10 cellular contexts compared by ENCODE assay signal in genomic region chr10:29619273-29619672, GRCh38. TPM values are rescaled to one million over a fixed set of nuclear protein-coding genes. Genes with fewer than 3 reads are reported as not detected.
DNase-seq lines count a peak whose midpoint lies in the region; ATAC-seq and TF ChIP-seq lines count a peak whose summit lies in the region.
"Had no signal": no experiment of that assay in that cellular context is flagged by ENCODE, and none has a peak within 500 bp of the region (broad histone marks: within the 10 kb centered on the region; RNA-seq: fewer than 3 reads in every experiment).

No MANE protein-coding gene starts in this region.

- peaks cover 0 to 12% (median 0%) of the 10 kb centered on the region in 11 experiments; a peak in 2 of 22 replicates for H4K20me1 ChIP-seq in BLaER1 treated with 17β-estradiol and CSF1 and Interleukin-3, amounts not matched to agents 10 nM and 100 nM
- H4K20me1 ChIP-seq in PC-9 (ENCODE audit: insufficient read depth): no peaks in the 10 kb centered on the region
- peaks cover 5% of the 10 kb centered on the region for H4K20me1 ChIP-seq in osteoblast (ENCODE audit: insufficient read depth, low read length)

- no peak overlapping the region for H3K4me3 ChIP-seq in BLaER1 treated with 17β-estradiol and CSF1 and Interleukin-3, amounts not matched to agents 10 nM and 100 nM
- H3K4me3 ChIP-seq in PC-9 (peak overlapping the region; percentile 35; the same call in 1 of the 2 replicates), fibroblast of the aortic adventitia (ENCODE audit: low read depth, low read length) (no peak overlapping the region), osteoblast (ENCODE audit: insufficient read depth, low read length) (no peak overlapping the region)

- H3K36me3 ChIP-seq in BLaER1 treated with 17β-estradiol and CSF1 and Interleukin-3, amounts not matched to agents 10 nM and 100 nM: no peaks in the 10 kb centered on the region
- H3K36me3 ChIP-seq in PC-9 (ENCODE audit: low read depth) (no peaks in the 10 kb centered on the region), osteoblast (ENCODE audit: insufficient read depth, low read length) (no peaks in the 10 kb centered on the region)

- no TSS peak for BruUV-seq in PC-9 (replicated peaks; lab: Mats Ljungman, UMichigan)

- peak overlapping the region in 1 of 11 experiments; percentile 45; a peak in 1 of 22 replicates for H3K9ac ChIP-seq in BLaER1 treated with 17β-estradiol and CSF1 and Interleukin-3, amounts not matched to agents 10 nM and 100 nM

- POLR2A ChIA-PET in PC-9 (lab: Charles Lee; ENCODE audit: unreplicated experiment): interaction anchor here (0.6 to 0.7 kb wide), 3 partner anchors 10 to 165 kb away, joined by 3 to 18 read pairs (median 6); no protein-coding TSS in a partner anchor

- H3K9me3 ChIP-seq in BLaER1 treated with 17β-estradiol and CSF1 and Interleukin-3, amounts not matched to agents 10 nM and 100 nM (replicated peaks in 1 of 11): peaks cover 0 to 15% (median 5%) of the 10 kb centered on the region in 11 experiments; a peak in 4 of 22 replicates
- no peaks in the 10 kb centered on the region for H3K9me3 ChIP-seq in PC-9 (ENCODE audit: insufficient read depth, low read depth)
- H3K9me3 ChIP-seq in osteoblast (ENCODE audit: low read depth, low read length): no peaks in the 10 kb centered on the region

- no peaks in the 10 kb centered on the region for H3K27me3 ChIP-seq in BLaER1 treated with 17β-estradiol and CSF1 and Interleukin-3, amounts not matched to agents 10 nM and 100 nM
- H3K27me3 ChIP-seq in PC-9 (ENCODE audit: insufficient read depth, low read depth) (no peaks in the 10 kb centered on the region), osteoblast (ENCODE audit: insufficient read depth, low read length) (no peaks in the 10 kb centered on the region)

- no peak for ATAC-seq in GM19397 (IDR thresholded peaks at IDR 0.05; ENCODE audit: unreplicated experiment)
- no peak for ATAC-seq in HG02973 (IDR thresholded peaks at IDR 0.05; ENCODE audit: unreplicated experiment)

- peaks cover 20% of the 10 kb centered on the region; the same call in 1 of the 2 replicates for H3F3A ChIP-seq in PC-9 (ENCODE audit: insufficient read depth, low read depth)

- no peak for TF ChIP-seq CTCF in PC-9 (conservative IDR thresholded peaks at IDR 0.05)
- no peak for TF ChIP-seq CTCF in fibroblast of the aortic adventitia (IDR thresholded peaks at IDR 0.05; ENCODE audit: insufficient read depth, low read length)
- TF ChIP-seq CTCF in osteoblast (IDR thresholded peaks at IDR 0.05; ENCODE audit: extremely low read depth, low read depth, low read length): no peak

- H3K79me2 ChIP-seq in PC-9 (ENCODE audit: low read depth) (peaks cover 86% of the 10 kb centered on the region), osteoblast (ENCODE audit: insufficient read depth, low read length) (peaks cover 69% of the 10 kb centered on the region)

- H3K9me2 ChIP-seq in PC-9 (ENCODE audit: insufficient read depth): no peaks in the 10 kb centered on the region

- H2AFZ ChIP-seq in PC-9 (no peak overlapping the region), osteoblast (ENCODE audit: low read length) (no peak overlapping the region)

- intact Hi-C loops in PC-9 (cut with micrococcal nuclease; ENCODE audit: unreplicated experiment): no loop called here

- H3K4me2 ChIP-seq in BLaER1 treated with 17β-estradiol and CSF1 and Interleukin-3, amounts not matched to agents 10 nM and 100 nM: peak overlapping the region; percentile 42 to 89 (median 69)
- H3K4me2 ChIP-seq in PC-9 (peak overlapping the region; percentile 76), osteoblast (ENCODE audit: insufficient read depth, low read length) (peak overlapping the region; percentile 21)

- CTCF ChIA-PET in PC-9 (lab: Charles Lee): interaction anchor here (0.6 to 1.2 kb wide), 2 partner anchors 40 to 411 kb away, joined by 3 to 4 read pairs; no protein-coding TSS in a partner anchor

- peaks cover 23 to 48% (median 38%) of the 10 kb centered on the region in 10 experiments for H3K4me1 ChIP-seq in BLaER1 treated with 17β-estradiol and CSF1 and Interleukin-3, amounts not matched to agents 10 nM and 100 nM
- peaks cover 30% of the 10 kb centered on the region for H3K4me1 ChIP-seq in PC-9 (replicated peaks; ENCODE audit: insufficient read depth)
- H3K4me1 ChIP-seq in osteoblast (ENCODE audit: insufficient read depth, low read length): peaks cover 19% of the 10 kb centered on the region

- DNase-seq in PC-9 (peak in 1 of 2 experiments; percentile 58), fibroblast of the aortic adventitia (ENCODE audit: low read depth) (peak; percentile 74), osteoblast (ENCODE audit: insufficient read length, low spot score, missing footprints) (peak; percentile 90), HK-2 (ENCODE audit: unreplicated experiment) (no peak)
- no peak for DNase-seq in NK-92 treated with Interleukin-12 subunit alpha and Interleukin-12 subunit beta, amount 100 ng/mL, for 24 hours (lab: John Stamatoyannopoulos, UW)
- DNase-seq: NCI-H1105, small intestine had no signal

- H3K27ac ChIP-seq in BLaER1 treated with 17β-estradiol and CSF1 and Interleukin-3, amounts not matched to agents 10 nM and 100 nM: peak overlapping the region in 6 of 11 experiments; percentile 0 to 51 (median 29); a peak in 3 of 22 replicates
- H3K27ac ChIP-seq in PC-9 (peak overlapping the region; percentile 79), osteoblast (ENCODE audit: low read depth, low read length) (no peak overlapping the region)

RNA-seq across cellular contexts. Expression of gene SVIL, which starts 15.5 kb away (rescaled TPM):
- total RNA-seq in PC-9 (2021) (166 and 171 TPM in 2 replicates), fibroblast of the aortic adventitia (ENCODE audit: low replicate concordance) (97.7 and 309 TPM in 2 replicates), osteoblast (36.9 and 122 TPM in 2 replicates)

Comparison
In these comparisons a context has a peak if more than half of its experiments do, and no peak if none do; other contexts are left out.
1. H3K4me2 ChIP-seq: peak in every context shown above with its lines; median percentile 76 in PC-9; 69 in BLaER1 treated with 17β-estradiol and CSF1 and Interleukin-3, amounts not matched to agents 10 nM and 100 nM; 21 in osteoblast.
2. DNase-seq: peak in fibroblast of the aortic adventitia (single experiment) and osteoblast (single experiment); none in NK-92 treated with Interleukin-12 subunit alpha and Interleukin-12 subunit beta, amount 100 ng/mL, for 24 hours (single experiment) and HK-2 (single experiment).